Comparison of ENCODE assay signal across 1 cellular context in genomic region chrX:49106930-49107329, GRCh38.
A peak's percentile ranks its signal among the peaks of the same experiment; 100 is the strongest.
TF ChIP-seq lines count a peak whose summit lies in the region.

No MANE protein-coding gene starts in this region.

TF ChIP-seq in K562, 482 proteins besides CTCF, POLR2A, EP300 and RAD21 (continues in another document):
- TF ChIP-seq NCOA2 (IDR thresholded peaks at IDR 0.05; ENCODE audit: partially characterized antibody in 2 of 2) (no peak), ZBTB11 (CRISPR knock-in tag; IDR thresholded peaks at IDR 0.05) (no peak), NR2F6 (CRISPR knock-in tag; IDR thresholded peaks at IDR 0.05) (no peak), TFAP4 (CRISPR knock-in tag; IDR thresholded peaks at IDR 0.05; ENCODE audit: borderline replicate concordance) (peak; percentile 68; the same call in 1 of the 2 replicates), CHCHD3 (CRISPR knock-in tag; IDR thresholded peaks at IDR 0.05) (no peak), E2F6 (IDR thresholded peaks at IDR 0.05; ENCODE audit: borderline replicate concordance in 1 of 2, extremely low read depth in 1 of 2, insufficient read depth in 1 of 2, insufficient read length in 1 of 2, low read depth in 1 of 2, low read length in 1 of 2, poor library complexity in 1 of 2, severe bottlenecking in 1 of 2) (peak in 1 of 2 experiments; percentile 9), JUND (IDR thresholded peaks at IDR 0.05; ENCODE audit: borderline replicate concordance, low read depth, low read length) (peak; percentile 25; the same call in 1 of the 2 replicates), JUND (tag; IDR thresholded peaks at IDR 0.05; ENCODE audit: borderline replicate concordance, low read depth, low read length) (no peak), ZNF133 (CRISPR knock-in tag; IDR thresholded peaks at IDR 0.05) (no peak), RBBP5 (IDR thresholded peaks at IDR 0.05; ENCODE audit: borderline replicate concordance, insufficient read depth, low read length, poor library complexity, severe bottlenecking) (no peak), ZFP91 (CRISPR knock-in tag; IDR thresholded peaks at IDR 0.05) (no peak), TSHZ1 (CRISPR knock-in tag; IDR thresholded peaks at IDR 0.05) (no peak), TEAD4 (IDR thresholded peaks at IDR 0.05; ENCODE audit: low read length) (peak; percentile 15; the same call in 1 of the 2 replicates), TEAD4 (CRISPR knock-in tag; IDR thresholded peaks at IDR 0.05; ENCODE audit: borderline replicate concordance) (no peak), ZNF431 (CRISPR knock-in tag; IDR thresholded peaks at IDR 0.05) (no peak), ATF2 (CRISPR knock-in tag; IDR thresholded peaks at IDR 0.05) (no peak), RBFOX2 (IDR thresholded peaks at IDR 0.05; ENCODE audit: low read depth, low read length) (no peak), SMAD1 (IDR thresholded peaks at IDR 0.05; ENCODE audit: low read depth, low read length, partially characterized antibody) (no peak), THAP12 (CRISPR knock-in tag; IDR thresholded peaks at IDR 0.05) (no peak), ZNF75A (CRISPR knock-in tag; IDR thresholded peaks at IDR 0.05) (no peak), HNRNPLL (IDR thresholded peaks at IDR 0.05; ENCODE audit: low read depth, low read length, poor library complexity, severe bottlenecking) (no peak), ARHGAP35 (IDR thresholded peaks at IDR 0.05; ENCODE audit: partially characterized antibody) (no peak), SNIP1 (IDR thresholded peaks at IDR 0.05; ENCODE audit: low read depth) (no peak), YY1 (IDR thresholded peaks at IDR 0.05; ENCODE audit: borderline replicate concordance in 1 of 3, control insufficient read depth in 1 of 3, extremely low read depth in 1 of 3, insufficient read depth in 3 of 3, insufficient read length in 1 of 3, insufficient replicate concordance in 2 of 3, low read depth in 1 of 3, low read length in 2 of 3) (no peak), ZNF592 (IDR thresholded peaks at IDR 0.05) (no peak), ZBTB2 (IDR thresholded peaks at IDR 0.05) (no peak), TEAD1 (CRISPR knock-in tag; IDR thresholded peaks at IDR 0.05) (peak in 1 of 2 experiments; percentile 35; a peak in 1 of 4 replicates), HNRNPL (IDR thresholded peaks at IDR 0.05; ENCODE audit: low read depth, low read length) (no peak), PHB (CRISPR knock-in tag; IDR thresholded peaks at IDR 0.05) (no peak), USF2 (CRISPR knock-in tag; IDR thresholded peaks at IDR 0.05) (no peak), ADNP (tag; IDR thresholded peaks at IDR 0.05) (no peak), ZNF175 (CRISPR knock-in tag; IDR thresholded peaks at IDR 0.05; ENCODE audit: low read depth) (no peak), ZNF174 (CRISPR knock-in tag; IDR thresholded peaks at IDR 0.05) (no peak), ZNF384 (IDR thresholded peaks at IDR 0.05; ENCODE audit: low read depth, low read length) (peak; percentile 29; the same call in 1 of the 2 replicates), NRF1 (conservative IDR thresholded peaks at IDR 0.05 in 1 of 2, IDR thresholded peaks at IDR 0.05 in 1 of 2) (peak in 1 of 2 experiments; percentile 23; a peak in 1 of 4 replicates), KLF10 (CRISPR knock-in tag; IDR thresholded peaks at IDR 0.05) (no peak), POU5F1 (IDR thresholded peaks at IDR 0.05; ENCODE audit: borderline replicate concordance, low read depth, low read length, partially characterized antibody) (no peak), CEBPB (tag; IDR thresholded peaks at IDR 0.05) (no peak), FIP1L1 (IDR thresholded peaks at IDR 0.05; ENCODE audit: low read depth, low read length, poor library complexity, severe bottlenecking) (no peak)
